16 cellular contexts compared by ENCODE assay signal in genomic region chr1:15088146-15089025, GRCh38.
A peak's percentile ranks its signal among the peaks of the same experiment; 100 is the strongest.
DNase-seq lines count a peak whose midpoint lies in the region; TF ChIP-seq lines count a peak whose summit lies in the region.
"Had no signal": no experiment of that assay in that cellular context is flagged by ENCODE, and none has a peak within 500 bp of the region (broad histone marks: within the 10 kb centered on the region; RNA-seq: fewer than 3 reads in every experiment).

No MANE protein-coding gene starts in this region.

- H3K4me1 Mint-ChIP-seq in nephron, result peaks cover 51% of the 10 kb centered on the region
- peaks cover 56% of the 10 kb centered on the region for H3K4me1 Mint-ChIP-seq in type B pancreatic cell (ENCODE audit: unreplicated experiment)

- H3K27me3 ChIP-seq in esophagus squamous epithelium, result no peaks in the 10 kb centered on the region

- H3K36me3 ChIP-seq in esophagus squamous epithelium, result no peaks in the 10 kb centered on the region
- H3K36me3 ChIP-seq: heart right ventricle, WERI-Rb-1 had no signal

- WGBS in esophagus squamous epithelium, 2 donors, result 69 to 83% methylated on average over 16 to 18 of the region's 20 CpGs

- H3K4me3 ChIP-seq in esophagus squamous epithelium, result no peak overlapping the region
- H3K4me3 ChIP-seq: GM23248, heart right ventricle had no signal

- DNase-seq in SW480 (ENCODE audit: low spot score), result peak; percentile 58
- DNase-seq in esophagus squamous epithelium (lab: John Stamatoyannopoulos, UW), result no peak
- DNase-seq in type B pancreatic cell (ENCODE audit: extremely low spot score, unreplicated experiment), result no peak
- no peak for DNase-seq in NCI-H1694 (lab: John Stamatoyannopoulos, UW)
- no peak for DNase-seq in DMS153 treated with DMSO at 0.1 percent for 48 hours (lab: John Stamatoyannopoulos, UW; ENCODE audit: unreplicated experiment)
- no peak for DNase-seq in NK-92 (lab: John Stamatoyannopoulos, UW; ENCODE audit: unreplicated experiment)
- DNase-seq: COR-L47; effector CD8-positive, alpha-beta T cell; GM23248; heart right ventricle; NCI-H2107; NK-92 treated with Interleukin-12 subunit alpha and Interleukin-12 subunit beta, amount 100 ng/mL, for 24 hours; WERI-Rb-1 had no signal

- TF ChIP-seq CTCF in esophagus squamous epithelium (IDR thresholded peaks at IDR 0.05) (no peak), nephron (IDR thresholded peaks at IDR 0.05; ENCODE audit: unreplicated experiment in 3 of 3) (no peak), type B pancreatic cell (conservative IDR thresholded peaks at IDR 0.05) (no peak)

- no peaks in the 10 kb centered on the region for H3K9me3 ChIP-seq in esophagus squamous epithelium
- H3K9me3 ChIP-seq: heart right ventricle had no signal

- H3K4me3 Mint-ChIP-seq in nephron (peak overlapping the region; percentile 35 to 37 (median 35)), type B pancreatic cell (peak overlapping the region; percentile 83)
- H3K4me3 Mint-ChIP-seq: memory B cell; stimulated activated naive CD8-positive, alpha-beta T cell treated with anti-CD3 and anti-CD28 coated beads, Interleukin-15, Interleukin-2, amounts not matched to agents 100 ng/mL and 50 ng/mL, for 24 hours had no signal

- H3K27ac ChIP-seq in esophagus squamous epithelium, result peak overlapping the region in 3 of 4 donors; percentile 36 to 55 (median 48)
- H3K27ac ChIP-seq: GM23248, heart right ventricle, WERI-Rb-1 had no signal

- intact Hi-C loops in esophagus squamous epithelium (cut with DNase I), result no loop called here

- H3K9me3 Mint-ChIP-seq in nephron, result no peaks in the 10 kb centered on the region
- no peaks in the 10 kb centered on the region for H3K9me3 Mint-ChIP-seq in type B pancreatic cell
- H3K9me3 Mint-ChIP-seq: memory B cell; stimulated activated naive CD8-positive, alpha-beta T cell treated with anti-CD3 and anti-CD28 coated beads, Interleukin-15, Interleukin-2, amounts not matched to agents 100 ng/mL and 50 ng/mL, for 24 hours had no signal

- TF ChIP-seq POLR2A in esophagus squamous epithelium (IDR thresholded peaks at IDR 0.05), result no peak

- H3K27me3 Mint-ChIP-seq in nephron (ENCODE audit: low read depth) (peaks cover 6% of the 10 kb centered on the region), type B pancreatic cell (no peaks in the 10 kb centered on the region)
- H3K27me3 Mint-ChIP-seq: memory B cell; stimulated activated naive CD8-positive, alpha-beta T cell treated with anti-CD3 and anti-CD28 coated beads, Interleukin-15, Interleukin-2, amounts not matched to agents 100 ng/mL and 50 ng/mL, for 24 hours had no signal

- H3K27ac Mint-ChIP-seq in nephron, result peak overlapping the region; percentile 81 to 94 (median 89)
- peak overlapping the region; percentile 93 for H3K27ac Mint-ChIP-seq in type B pancreatic cell
- H3K27ac Mint-ChIP-seq: memory B cell; stimulated activated naive CD8-positive, alpha-beta T cell treated with anti-CD3 and anti-CD28 coated beads, Interleukin-15, Interleukin-2, amounts not matched to agents 100 ng/mL and 50 ng/mL, for 24 hours had no signal

- H3K4me1 ChIP-seq in esophagus squamous epithelium, result peaks cover 7 to 31% (median 11%) of the 10 kb centered on the region in 3 donors

- H3K36me3 Mint-ChIP-seq in nephron (ENCODE audit: low read depth) (no peaks in the 10 kb centered on the region), type B pancreatic cell (no peaks in the 10 kb centered on the region)
- H3K36me3 Mint-ChIP-seq: memory B cell had no signal
